Comparison of ENCODE assay signal across 20 cellular contexts in the genomic region with DNA sequence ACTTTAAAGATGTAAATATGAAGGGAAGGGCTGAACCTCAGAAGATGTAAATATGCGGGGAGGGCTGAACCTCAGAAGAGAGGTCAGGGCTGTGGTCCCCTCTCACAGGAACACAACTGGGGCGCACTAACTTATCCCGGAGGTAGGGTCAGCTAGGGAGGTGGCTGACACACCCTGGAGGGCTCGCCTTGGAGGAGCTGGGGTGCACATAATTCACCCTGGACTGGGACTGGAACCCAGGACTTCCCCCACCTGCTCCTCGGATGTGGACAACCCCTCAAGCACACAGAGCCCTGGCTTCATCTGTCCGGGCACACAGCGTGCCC. TPM values are rescaled to one million over a fixed set of nuclear protein-coding genes. Genes with fewer than 3 reads are reported as not detected.
DNase-seq lines count a peak whose midpoint lies in the region; ATAC-seq and TF ChIP-seq lines count a peak whose summit lies in the region.
"Had no signal": no experiment of that assay in that cellular context is flagged by ENCODE, and none has a peak within 500 bp of the region (broad histone marks: within the 10 kb centered on the region; RNA-seq: fewer than 3 reads in every experiment).

No MANE protein-coding gene starts in this region.

- no peak overlapping the region for H3K4me3 Mint-ChIP-seq in MCF 10A (ENCODE audit: unreplicated experiment)
- peak overlapping the region; percentile 50 for H3K4me3 Mint-ChIP-seq in endodermal cell
- H3K4me3 Mint-ChIP-seq in type B pancreatic cell: peak overlapping the region; percentile 40

- peaks cover 21% of the 10 kb centered on the region for H3K27me3 Mint-ChIP-seq in MCF 10A (ENCODE audit: insufficient read depth, unreplicated experiment)
- peaks cover 22% of the 10 kb centered on the region for H3K27me3 Mint-ChIP-seq in endodermal cell (ENCODE audit: insufficient read depth)
- peaks cover 51% of the 10 kb centered on the region for H3K27me3 Mint-ChIP-seq in type B pancreatic cell

- intact Hi-C loops in breast epithelium (cut with DNase I; ENCODE audit: low total_unique reads) (no loop called here), MCF 10A (cut with micrococcal nuclease) (no loop called here)

- no peaks in the 10 kb centered on the region for H3K36me3 Mint-ChIP-seq in MCF 10A (ENCODE audit: insufficient read depth, unreplicated experiment)
- no peaks in the 10 kb centered on the region for H3K36me3 Mint-ChIP-seq in endodermal cell (ENCODE audit: low read depth)
- no peaks in the 10 kb centered on the region for H3K36me3 Mint-ChIP-seq in type B pancreatic cell
- H3K36me3 Mint-ChIP-seq: IgD-negative memory B cell, naive B cell had no signal

- CTCF ChIA-PET in MCF 10A (lab: Yijun Ruan, JAX): no interaction called here

- no peak for TF ChIP-seq POLR2A in breast epithelium (IDR thresholded peaks at IDR 0.05)

- H3K9me3 Mint-ChIP-seq in MCF 10A (ENCODE audit: unreplicated experiment) (no peaks in the 10 kb centered on the region), endodermal cell (no peaks in the 10 kb centered on the region), type B pancreatic cell (no peaks in the 10 kb centered on the region)
- H3K9me3 Mint-ChIP-seq: IgD-negative memory B cell, naive B cell had no signal

- 87 to 88% methylated on average over 5 to 7 of the region's 7 CpGs for WGBS in endodermal cell (ENCODE audit: insufficient coverage in 1 of 2, insufficient read length in 1 of 2), 2 experiments

- no peak for ATAC-seq in HG03196 (IDR thresholded peaks at IDR 0.05; ENCODE audit: unreplicated experiment)

- H3K27me3 ChIP-seq in breast epithelium: peaks cover 0 to 16% of the 10 kb centered on the region in 2 donors
- H3K27me3 ChIP-seq in endodermal cell (ENCODE audit: control insufficient read depth, insufficient read depth, low read length, poor library complexity, severe bottlenecking): peaks cover 29% of the 10 kb centered on the region
- peaks cover 10 to 12% of the 10 kb centered on the region in 2 donors for H3K27me3 ChIP-seq in mucosa of rectum (ENCODE audit: control insufficient read depth in 2 of 2, insufficient read depth in 2 of 2, low read length in 2 of 2)

- H3K36me3 ChIP-seq in breast epithelium: no peaks in the 10 kb centered on the region
- H3K36me3 ChIP-seq in endodermal cell (ENCODE audit: control insufficient read depth, insufficient read depth, low read length): no peaks in the 10 kb centered on the region
- no peaks in the 10 kb centered on the region for H3K36me3 ChIP-seq in mucosa of rectum (ENCODE audit: control insufficient read depth in 2 of 2, insufficient read depth in 2 of 2, low read length in 2 of 2)
- H3K36me3 ChIP-seq: heart right ventricle, right atrium auricular region, WERI-Rb-1 had no signal

- H3K4me1 ChIP-seq in breast epithelium (no peaks in the 10 kb centered on the region), endodermal cell (ENCODE audit: control insufficient read depth, insufficient read depth, low read length) (peaks cover 4% of the 10 kb centered on the region), mucosa of rectum (ENCODE audit: control insufficient read depth in 2 of 2, insufficient read depth in 2 of 2, low read length in 2 of 2) (peaks cover 0 to 9% of the 10 kb centered on the region in 2 donors)

- TF ChIP-seq CTCF in breast epithelium (IDR thresholded peaks at IDR 0.05) (no peak), MCF 10A (IDR thresholded peaks at IDR 0.05; ENCODE audit: unreplicated experiment) (no peak), endodermal cell (conservative IDR thresholded peaks at IDR 0.05) (no peak), type B pancreatic cell (conservative IDR thresholded peaks at IDR 0.05) (no peak)

- H3K27ac Mint-ChIP-seq in MCF 10A (ENCODE audit: low read depth, unreplicated experiment): no peak overlapping the region
- no peak overlapping the region for H3K27ac Mint-ChIP-seq in endodermal cell
- H3K27ac Mint-ChIP-seq in type B pancreatic cell: no peak overlapping the region
- H3K27ac Mint-ChIP-seq: CD4-positive, CD25-positive, alpha-beta regulatory T cell; IgD-negative memory B cell had no signal

- peak overlapping the region in 1 of 2 donors; percentile 57 for H3K27ac ChIP-seq in breast epithelium
- H3K27ac ChIP-seq in endodermal cell (ENCODE audit: low read depth, low read length): no peak overlapping the region
- H3K27ac ChIP-seq in mucosa of rectum (ENCODE audit: low read depth in 2 of 2, low read length in 2 of 2): no peak overlapping the region
- H3K27ac ChIP-seq: heart right ventricle, right atrium auricular region, WERI-Rb-1 had no signal

- POLR2A ChIA-PET in MCF 10A (lab: Yijun Ruan, JAX): interaction anchor here (1.2 kb wide), 1 partner anchor 11 kb away, joined by 3 read pairs; no protein-coding TSS in a partner anchor

- H3K4me3 ChIP-seq in breast epithelium: peak overlapping the region in 2 of 3 donors; percentile 52 to 67
- no peak overlapping the region for H3K4me3 ChIP-seq in endodermal cell (ENCODE audit: low read length)
- H3K4me3 ChIP-seq in mucosa of rectum (ENCODE audit: low read length in 2 of 2): peak overlapping the region; percentile 56 to 64

- DNase-seq in breast epithelium (ENCODE audit: low spot score in 2 of 2): no peak
- no peak for DNase-seq in MCF 10A (ENCODE audit: unreplicated experiment)
- DNase-seq in endodermal cell: peak; percentile 48
- DNase-seq in type B pancreatic cell (ENCODE audit: extremely low spot score, unreplicated experiment): no peak
- no peak for DNase-seq in NCI-H345 (lab: John Stamatoyannopoulos, UW)
- DNase-seq in NK-92 (lab: John Stamatoyannopoulos, UW; ENCODE audit: unreplicated experiment): no peak
- DNase-seq: activated gamma-delta T cell treated with Interleukin-2 at 50 U/mL for 16 hours; CD4-positive, CD25-positive, alpha-beta regulatory T cell; dermis blood vessel endothelial cell; DND-41; naive B cell; NCI-H2081 treated with DMSO at 0.1 percent for 48 hours; stimulated activated CD4-positive, alpha-beta T cell treated with anti-CD3 and anti-CD28 coated beads, Interleukin-4, amount 100 ng/mL, for 4 hours; SW 1271 had no signal

- BruUV-seq in MCF 10A (replicated peaks; lab: Mats Ljungman, UMichigan): no TSS peak

- H3K9ac ChIP-seq in endodermal cell (ENCODE audit: extremely low read depth, low read length, poor library complexity, severe bottlenecking): no peak overlapping the region
- H3K9ac ChIP-seq in mucosa of rectum (ENCODE audit: low read depth in 1 of 2, low read length in 2 of 2): peak overlapping the region in 1 of 2 donors; percentile 66

- H3K9me3 ChIP-seq in breast epithelium (no peaks in the 10 kb centered on the region), endodermal cell (ENCODE audit: control insufficient read depth, low read length) (no peaks in the 10 kb centered on the region), mucosa of rectum (ENCODE audit: control insufficient read depth in 2 of 2, low read length in 2 of 2) (no peaks in the 10 kb centered on the region)
- H3K9me3 ChIP-seq: heart right ventricle, right atrium auricular region had no signal

- H3K4me1 Mint-ChIP-seq in MCF 10A (ENCODE audit: insufficient read depth, unreplicated experiment): no peaks in the 10 kb centered on the region
- peaks cover 26% of the 10 kb centered on the region for H3K4me1 Mint-ChIP-seq in endodermal cell
- H3K4me1 Mint-ChIP-seq in type B pancreatic cell (ENCODE audit: unreplicated experiment): no peaks in the 10 kb centered on the region

RNA-seq across cellular contexts. Expression of a gene that starts 13.9 kb away (rescaled TPM):
- total RNA-seq in breast epithelium (100 to 1,000 TPM in 1 of 3 donors, 10 to 100 TPM in 1, under 1 TPM in 1; 0.96 to 111 (median 72.1) TPM), MCF 10A (2022) (0.35 and 1.2 TPM in 2 replicates), endodermal cell (10 to 100 TPM; 12.8 to 20.7 TPM), type B pancreatic cell (ENCODE audit: low replicate concordance) (16.3 and 21.1 TPM in 2 replicates)
- 2.1 TPM for polyA plus RNA-seq in endodermal cell (2013, experiment 1 of 2)
- 4.3 TPM for polyA plus RNA-seq in endodermal cell (2013, experiment 2 of 2)
- total RNA-seq: CD4-positive, CD25-positive, alpha-beta regulatory T cell had no signal
- polyA plus RNA-seq: IgD-negative memory B cell had no signal
